In the genomic region with DNA sequence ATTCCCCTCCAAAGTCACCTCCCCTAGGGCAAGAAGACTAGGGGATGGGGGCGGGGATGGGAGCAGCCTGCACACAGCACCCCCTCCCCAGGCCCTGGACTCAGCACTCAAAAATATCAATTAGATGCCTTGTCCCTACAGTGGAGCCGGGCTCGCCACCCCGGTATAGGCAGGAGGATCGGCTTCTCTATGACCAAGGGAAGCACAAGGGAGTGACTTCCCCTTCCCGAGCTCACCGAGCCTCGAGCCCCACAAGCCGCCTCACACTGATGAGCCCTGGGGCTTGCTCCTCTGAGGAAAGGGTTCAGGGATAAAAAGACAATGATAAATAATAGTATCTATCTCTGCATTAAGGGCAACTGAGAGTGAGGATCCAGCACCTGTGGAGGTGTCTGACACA, we compare ENCODE assay signal across 1 cellular context.
TF ChIP-seq lines count a peak whose summit lies in the region.

No MANE protein-coding gene starts in this region.

TF ChIP-seq in WTC11, 78 proteins besides CTCF, POLR2A, EP300 and RAD21 (continued from another document):
- TF ChIP-seq E2F5 (CRISPR knock-in tag; IDR thresholded peaks at IDR 0.05) (no peak), RORB (CRISPR knock-in tag; IDR thresholded peaks at IDR 0.05) (no peak), IRF1 (CRISPR knock-in tag; IDR thresholded peaks at IDR 0.05) (no peak)
